Comparison of ENCODE assay signal across 1 cellular context in the genomic region with DNA sequence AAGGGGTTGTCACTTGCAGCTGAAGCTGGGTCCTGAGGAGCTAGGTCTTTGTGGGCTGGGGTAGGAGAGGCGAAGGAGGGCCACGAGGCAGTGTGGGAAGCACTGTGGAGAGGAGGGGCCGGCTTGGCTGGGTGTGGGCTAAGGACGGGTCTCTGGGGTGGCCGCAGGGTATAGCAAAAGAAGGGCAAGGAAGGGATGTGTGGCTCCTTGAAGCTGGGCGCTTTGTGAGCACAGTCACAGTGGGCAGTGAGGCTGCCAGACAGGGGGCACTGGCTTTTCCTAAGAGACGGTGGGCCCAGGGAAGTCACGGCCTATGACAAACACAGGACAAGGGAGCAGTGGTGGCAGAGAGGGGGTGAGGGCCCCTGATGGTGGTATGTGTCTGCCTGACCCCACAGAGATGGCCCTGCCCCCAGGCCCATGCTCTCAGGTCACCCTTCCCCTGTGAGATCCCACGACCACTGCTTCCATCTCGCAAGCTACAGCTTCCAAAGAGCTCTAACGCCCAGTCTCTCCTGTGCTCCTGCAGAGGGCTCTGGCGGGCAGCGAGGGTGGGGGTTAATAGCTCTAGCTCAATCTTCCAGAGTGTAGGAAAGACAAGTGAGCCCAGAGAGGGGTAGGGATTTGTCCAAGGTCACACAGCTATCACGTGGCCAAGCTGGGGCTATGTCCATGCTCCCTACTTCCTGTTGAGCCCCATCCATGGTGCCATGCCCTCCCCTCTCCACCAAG.
TF ChIP-seq lines count a peak whose summit lies in the region.

No MANE protein-coding gene starts in this region.

TF ChIP-seq in K562, 482 proteins besides CTCF, POLR2A, EP300 and RAD21 (continues in another document):
- TF ChIP-seq FIP1L1 (IDR thresholded peaks at IDR 0.05; ENCODE audit: low read depth, low read length, poor library complexity, severe bottlenecking) (no peak), SMC3 (conservative IDR thresholded peaks at IDR 0.05; ENCODE audit: insufficient read depth, low read depth, low read length) (no peak), U2AF1 (optimal IDR thresholded peaks at IDR 0.05; ENCODE audit: low read depth, low read length) (no peak), HDAC2 (IDR thresholded peaks at IDR 0.05) (peak; percentile 38; the same call in 1 of the 2 replicates), ZC3H11A (IDR thresholded peaks at IDR 0.05; ENCODE audit: low read depth, low read length) (no peak), KLF6 (CRISPR knock-in tag; IDR thresholded peaks at IDR 0.05; ENCODE audit: borderline replicate concordance) (no peak), NFRKB (IDR thresholded peaks at IDR 0.05; ENCODE audit: low read depth) (0 out of 2 replicates have a peak, but pooled peaks have one; percentile 9), HOXB6 (CRISPR knock-in tag; IDR thresholded peaks at IDR 0.05; ENCODE audit: borderline replicate concordance) (no peak), SMARCB1 (IDR thresholded peaks at IDR 0.05; ENCODE audit: insufficient read length, low read depth) (no peak), ZNF445 (CRISPR knock-in tag; IDR thresholded peaks at IDR 0.05; ENCODE audit: low read depth) (no peak), RBM25 (IDR thresholded peaks at IDR 0.05; ENCODE audit: low read depth, low read length, severe bottlenecking) (peak; percentile 83), TCF15 (CRISPR knock-in tag; IDR thresholded peaks at IDR 0.05) (no peak), CBFA2T2 (conservative IDR thresholded peaks at IDR 0.05) (no peak), CREBBP (IDR thresholded peaks at IDR 0.05; ENCODE audit: low read depth, low read length) (no peak), FOXA3 (CRISPR knock-in tag; conservative IDR thresholded peaks at IDR 0.05 in 1 of 2, IDR thresholded peaks at IDR 0.05 in 1 of 2) (no peak), NFATC3 (IDR thresholded peaks at IDR 0.05) (no peak), TCF7L2 (IDR thresholded peaks at IDR 0.05; ENCODE audit: low read depth, low read length) (no peak), MECOM (CRISPR knock-in tag; IDR thresholded peaks at IDR 0.05) (no peak), SAP30 (IDR thresholded peaks at IDR 0.05; ENCODE audit: borderline replicate concordance, insufficient read depth, low read depth, low read length, poor library complexity, severe bottlenecking) (no peak), HSF4 (CRISPR knock-in tag; IDR thresholded peaks at IDR 0.05; ENCODE audit: borderline replicate concordance) (no peak), HMGN3 (IDR thresholded peaks at IDR 0.05; ENCODE audit: borderline replicate concordance, extremely low read depth, insufficient read length, low read depth, low read length) (no peak), ZNF507 (tag; conservative IDR thresholded peaks at IDR 0.05) (no peak), CHD4 (IDR thresholded peaks at IDR 0.05; ENCODE audit: insufficient read depth, insufficient replicate concordance, low read depth, low read length, poor library complexity, severe bottlenecking) (no peak), EHMT2 (IDR thresholded peaks at IDR 0.05) (no peak), SOX6 (IDR thresholded peaks at IDR 0.05) (no peak), ZFP36 (IDR thresholded peaks at IDR 0.05; ENCODE audit: low read depth, low read length, partially characterized antibody) (peak; percentile 79), POLR2AphosphoS2 (IDR thresholded peaks at IDR 0.05; ENCODE audit: low read length) (no peak), SIX5 (IDR thresholded peaks at IDR 0.05; ENCODE audit: borderline replicate concordance in 1 of 2, insufficient read depth in 1 of 2, low read depth in 1 of 2, low read length in 2 of 2) (no peak), KDM1A (IDR thresholded peaks at IDR 0.05) (peak in 1 of 2 experiments; percentile 12; a peak in 1 of 4 replicates), L3MBTL2 (IDR thresholded peaks at IDR 0.05) (no peak), ZBTB8A (IDR thresholded peaks at IDR 0.05; ENCODE audit: partially characterized antibody) (no peak), ZNF695 (CRISPR knock-in tag; IDR thresholded peaks at IDR 0.05) (no peak), ZKSCAN3 (CRISPR knock-in tag; IDR thresholded peaks at IDR 0.05) (no peak), KDM4B (IDR thresholded peaks at IDR 0.05; ENCODE audit: borderline replicate concordance in 2 of 2, low read depth in 1 of 2) (no peak), TARDBP (IDR thresholded peaks at IDR 0.05) (no peak), ZNF707 (CRISPR knock-in tag; conservative IDR thresholded peaks at IDR 0.05) (no peak), KLF1 (tag; IDR thresholded peaks at IDR 0.05) (no peak), GATAD2B (IDR thresholded peaks at IDR 0.05; ENCODE audit: borderline replicate concordance) (no peak), MYBL2 (IDR thresholded peaks at IDR 0.05; ENCODE audit: low read depth) (no peak), MYBL2 (CRISPR knock-in tag; IDR thresholded peaks at IDR 0.05; ENCODE audit: borderline replicate concordance) (no peak), SNAPC5 (CRISPR knock-in tag; IDR thresholded peaks at IDR 0.05) (no peak), MTF1 (CRISPR knock-in tag; IDR thresholded peaks at IDR 0.05; ENCODE audit: borderline replicate concordance) (no peak)
- TF ChIP-seq, protein P1, sequence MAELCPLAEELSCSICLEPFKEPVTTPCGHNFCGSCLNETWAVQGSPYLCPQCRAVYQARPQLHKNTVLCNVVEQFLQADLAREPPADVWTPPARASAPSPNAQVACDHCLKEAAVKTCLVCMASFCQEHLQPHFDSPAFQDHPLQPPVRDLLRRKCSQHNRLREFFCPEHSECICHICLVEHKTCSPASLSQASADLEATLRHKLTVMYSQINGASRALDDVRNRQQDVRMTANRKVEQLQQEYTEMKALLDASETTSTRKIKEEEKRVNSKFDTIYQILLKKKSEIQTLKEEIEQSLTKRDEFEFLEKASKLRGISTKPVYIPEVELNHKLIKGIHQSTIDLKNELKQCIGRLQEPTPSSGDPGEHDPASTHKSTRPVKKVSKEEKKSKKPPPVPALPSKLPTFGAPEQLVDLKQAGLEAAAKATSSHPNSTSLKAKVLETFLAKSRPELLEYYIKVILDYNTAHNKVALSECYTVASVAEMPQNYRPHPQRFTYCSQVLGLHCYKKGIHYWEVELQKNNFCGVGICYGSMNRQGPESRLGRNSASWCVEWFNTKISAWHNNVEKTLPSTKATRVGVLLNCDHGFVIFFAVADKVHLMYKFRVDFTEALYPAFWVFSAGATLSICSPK (IDR thresholded peaks at IDR 0.05; ENCODE audit: borderline replicate concordance), result no peak
- TF ChIP-seq, protein P2, sequence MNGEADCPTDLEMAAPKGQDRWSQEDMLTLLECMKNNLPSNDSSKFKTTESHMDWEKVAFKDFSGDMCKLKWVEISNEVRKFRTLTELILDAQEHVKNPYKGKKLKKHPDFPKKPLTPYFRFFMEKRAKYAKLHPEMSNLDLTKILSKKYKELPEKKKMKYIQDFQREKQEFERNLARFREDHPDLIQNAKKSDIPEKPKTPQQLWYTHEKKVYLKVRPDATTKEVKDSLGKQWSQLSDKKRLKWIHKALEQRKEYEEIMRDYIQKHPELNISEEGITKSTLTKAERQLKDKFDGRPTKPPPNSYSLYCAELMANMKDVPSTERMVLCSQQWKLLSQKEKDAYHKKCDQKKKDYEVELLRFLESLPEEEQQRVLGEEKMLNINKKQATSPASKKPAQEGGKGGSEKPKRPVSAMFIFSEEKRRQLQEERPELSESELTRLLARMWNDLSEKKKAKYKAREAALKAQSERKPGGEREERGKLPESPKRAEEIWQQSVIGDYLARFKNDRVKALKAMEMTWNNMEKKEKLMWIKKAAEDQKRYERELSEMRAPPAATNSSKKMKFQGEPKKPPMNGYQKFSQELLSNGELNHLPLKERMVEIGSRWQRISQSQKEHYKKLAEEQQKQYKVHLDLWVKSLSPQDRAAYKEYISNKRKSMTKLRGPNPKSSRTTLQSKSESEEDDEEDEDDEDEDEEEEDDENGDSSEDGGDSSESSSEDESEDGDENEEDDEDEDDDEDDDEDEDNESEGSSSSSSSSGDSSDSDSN (IDR thresholded peaks at IDR 0.05; ENCODE audit: borderline replicate concordance in 1 of 2, low read depth in 2 of 2, low read length in 2 of 2), result no peak
- TF ChIP-seq, protein P3, sequence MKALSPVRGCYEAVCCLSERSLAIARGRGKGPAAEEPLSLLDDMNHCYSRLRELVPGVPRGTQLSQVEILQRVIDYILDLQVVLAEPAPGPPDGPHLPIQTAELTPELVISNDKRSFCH (CRISPR knock-in tag; IDR thresholded peaks at IDR 0.05), result no peak
- TF ChIP-seq, protein P3 (tag; IDR thresholded peaks at IDR 0.05), result no peak
- TF ChIP-seq, protein P4, sequence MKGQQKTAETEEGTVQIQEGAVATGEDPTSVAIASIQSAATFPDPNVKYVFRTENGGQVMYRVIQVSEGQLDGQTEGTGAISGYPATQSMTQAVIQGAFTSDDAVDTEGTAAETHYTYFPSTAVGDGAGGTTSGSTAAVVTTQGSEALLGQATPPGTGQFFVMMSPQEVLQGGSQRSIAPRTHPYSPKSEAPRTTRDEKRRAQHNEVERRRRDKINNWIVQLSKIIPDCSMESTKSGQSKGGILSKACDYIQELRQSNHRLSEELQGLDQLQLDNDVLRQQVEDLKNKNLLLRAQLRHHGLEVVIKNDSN (CRISPR knock-in tag; IDR thresholded peaks at IDR 0.05), result peak; percentile 63
- TF ChIP-seq, protein P5, sequence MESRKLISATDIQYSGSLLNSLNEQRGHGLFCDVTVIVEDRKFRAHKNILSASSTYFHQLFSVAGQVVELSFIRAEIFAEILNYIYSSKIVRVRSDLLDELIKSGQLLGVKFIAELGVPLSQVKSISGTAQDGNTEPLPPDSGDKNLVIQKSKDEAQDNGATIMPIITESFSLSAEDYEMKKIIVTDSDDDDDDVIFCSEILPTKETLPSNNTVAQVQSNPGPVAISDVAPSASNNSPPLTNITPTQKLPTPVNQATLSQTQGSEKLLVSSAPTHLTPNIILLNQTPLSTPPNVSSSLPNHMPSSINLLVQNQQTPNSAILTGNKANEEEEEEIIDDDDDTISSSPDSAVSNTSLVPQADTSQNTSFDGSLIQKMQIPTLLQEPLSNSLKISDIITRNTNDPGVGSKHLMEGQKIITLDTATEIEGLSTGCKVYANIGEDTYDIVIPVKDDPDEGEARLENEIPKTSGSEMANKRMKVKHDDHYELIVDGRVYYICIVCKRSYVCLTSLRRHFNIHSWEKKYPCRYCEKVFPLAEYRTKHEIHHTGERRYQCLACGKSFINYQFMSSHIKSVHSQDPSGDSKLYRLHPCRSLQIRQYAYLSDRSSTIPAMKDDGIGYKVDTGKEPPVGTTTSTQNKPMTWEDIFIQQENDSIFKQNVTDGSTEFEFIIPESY (CRISPR knock-in tag; IDR thresholded peaks at IDR 0.05), result peak; percentile 90
- TF ChIP-seq, protein P6, sequence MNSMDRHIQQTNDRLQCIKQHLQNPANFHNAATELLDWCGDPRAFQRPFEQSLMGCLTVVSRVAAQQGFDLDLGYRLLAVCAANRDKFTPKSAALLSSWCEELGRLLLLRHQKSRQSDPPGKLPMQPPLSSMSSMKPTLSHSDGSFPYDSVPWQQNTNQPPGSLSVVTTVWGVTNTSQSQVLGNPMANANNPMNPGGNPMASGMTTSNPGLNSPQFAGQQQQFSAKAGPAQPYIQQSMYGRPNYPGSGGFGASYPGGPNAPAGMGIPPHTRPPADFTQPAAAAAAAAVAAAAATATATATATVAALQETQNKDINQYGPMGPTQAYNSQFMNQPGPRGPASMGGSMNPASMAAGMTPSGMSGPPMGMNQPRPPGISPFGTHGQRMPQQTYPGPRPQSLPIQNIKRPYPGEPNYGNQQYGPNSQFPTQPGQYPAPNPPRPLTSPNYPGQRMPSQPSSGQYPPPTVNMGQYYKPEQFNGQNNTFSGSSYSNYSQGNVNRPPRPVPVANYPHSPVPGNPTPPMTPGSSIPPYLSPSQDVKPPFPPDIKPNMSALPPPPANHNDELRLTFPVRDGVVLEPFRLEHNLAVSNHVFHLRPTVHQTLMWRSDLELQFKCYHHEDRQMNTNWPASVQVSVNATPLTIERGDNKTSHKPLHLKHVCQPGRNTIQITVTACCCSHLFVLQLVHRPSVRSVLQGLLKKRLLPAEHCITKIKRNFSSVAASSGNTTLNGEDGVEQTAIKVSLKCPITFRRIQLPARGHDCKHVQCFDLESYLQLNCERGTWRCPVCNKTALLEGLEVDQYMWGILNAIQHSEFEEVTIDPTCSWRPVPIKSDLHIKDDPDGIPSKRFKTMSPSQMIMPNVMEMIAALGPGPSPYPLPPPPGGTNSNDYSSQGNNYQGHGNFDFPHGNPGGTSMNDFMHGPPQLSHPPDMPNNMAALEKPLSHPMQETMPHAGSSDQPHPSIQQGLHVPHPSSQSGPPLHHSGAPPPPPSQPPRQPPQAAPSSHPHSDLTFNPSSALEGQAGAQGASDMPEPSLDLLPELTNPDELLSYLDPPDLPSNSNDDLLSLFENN (IDR thresholded peaks at IDR 0.05; ENCODE audit: low read depth in 2 of 2, low read length in 2 of 2), result no peak
- TF ChIP-seq, protein P7, sequence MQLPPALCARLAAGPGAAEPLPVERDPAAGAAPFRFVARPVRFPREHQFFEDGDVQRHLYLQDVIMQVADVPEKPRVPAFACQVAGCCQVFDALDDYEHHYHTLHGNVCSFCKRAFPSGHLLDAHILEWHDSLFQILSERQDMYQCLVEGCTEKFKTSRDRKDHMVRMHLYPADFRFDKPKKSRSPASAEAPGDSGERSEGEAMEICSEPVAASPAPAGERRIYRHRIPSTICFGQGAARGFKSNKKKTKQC (CRISPR knock-in tag; IDR thresholded peaks at IDR 0.05), result no peak
- TF ChIP-seq, protein P8, sequence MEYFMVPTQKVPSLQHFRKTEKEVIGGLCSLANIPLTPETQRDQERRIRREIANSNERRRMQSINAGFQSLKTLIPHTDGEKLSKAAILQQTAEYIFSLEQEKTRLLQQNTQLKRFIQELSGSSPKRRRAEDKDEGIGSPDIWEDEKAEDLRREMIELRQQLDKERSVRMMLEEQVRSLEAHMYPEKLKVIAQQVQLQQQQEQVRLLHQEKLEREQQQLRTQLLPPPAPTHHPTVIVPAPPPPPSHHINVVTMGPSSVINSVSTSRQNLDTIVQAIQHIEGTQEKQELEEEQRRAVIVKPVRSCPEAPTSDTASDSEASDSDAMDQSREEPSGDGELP (CRISPR knock-in tag; IDR thresholded peaks at IDR 0.05; ENCODE audit: borderline replicate concordance), result 0 out of 2 replicates have a peak, but pooled peaks have one; percentile 16
